In genomic region chr6:129104131-129104530, GRCh38 we compare ENCODE assay signal across 11 cellular contexts.
DNase-seq lines count a peak whose midpoint lies in the region; FAIRE-seq and TF ChIP-seq lines count a peak whose summit lies in the region.
"Had no signal": no experiment of that assay in that cellular context is flagged by ENCODE, and none has a peak within 500 bp of the region (broad histone marks: within the 10 kb centered on the region; RNA-seq: fewer than 3 reads in every experiment).

No MANE protein-coding gene starts in this region.

- H3K4me3 ChIP-seq in breast epithelium = no peak overlapping the region
- no peak overlapping the region for H3K4me3 ChIP-seq in skeletal muscle tissue (ENCODE audit: low read length in 3 of 3)
- no peak overlapping the region for H3K4me3 ChIP-seq in kidney (ENCODE audit: low read length in 2 of 2)

- TF ChIP-seq CTCF in breast epithelium (IDR thresholded peaks at IDR 0.05) (no peak), kidney (IDR thresholded peaks at IDR 0.05; ENCODE audit: borderline replicate concordance, extremely low read depth, insufficient read depth) (no peak)

- FAIRE-seq in kidney (lab: Jason Lieb, UNC) = no peak
- FAIRE-seq: G401.6 had no signal

- H3K9ac ChIP-seq in skeletal muscle tissue (ENCODE audit: low read depth in 1 of 3, low read length in 3 of 3) = no peak overlapping the region
- no peak overlapping the region for H3K9ac ChIP-seq in kidney (ENCODE audit: low read length in 2 of 2)

- H3K27me3 ChIP-seq in breast epithelium (no peaks in the 10 kb centered on the region), skeletal muscle tissue (ENCODE audit: control insufficient read depth in 3 of 3, insufficient read depth in 3 of 3, low read length in 3 of 3) (no peaks in the 10 kb centered on the region)

- H3K9me3 ChIP-seq in breast epithelium = no peaks in the 10 kb centered on the region
- no peaks in the 10 kb centered on the region for H3K9me3 ChIP-seq in skeletal muscle tissue (ENCODE audit: control insufficient read depth in 3 of 3, low read length in 3 of 3)
- H3K9me3 ChIP-seq in kidney (ENCODE audit: control insufficient read depth in 1 of 2, low read length in 2 of 2) = no peaks in the 10 kb centered on the region

- intact Hi-C loops in breast epithelium (cut with DNase I; ENCODE audit: low total_unique reads) (no loop called here), kidney (cut with DNase I) (no loop called here)

- DNase-seq in GM04503 (ENCODE audit: low read depth) (peak; percentile 65), breast epithelium (ENCODE audit: low spot score in 2 of 2) (no peak), glomerular endothelial cell (ENCODE audit: extremely low read depth, low read depth, low spot score) (peak; percentile 45), DMS 273 treated with DMSO at 0.1 percent for 48 hours (lab: John Stamatoyannopoulos, UW) (no peak), GDM1 (lab: John Stamatoyannopoulos, UW) (no peak), RPMI8226 (no peak), kidney (no peak)
- DNase-seq: MV-4-11, nucleus accumbens had no signal

- TF ChIP-seq POLR2A in breast epithelium (IDR thresholded peaks at IDR 0.05) = no peak

- no peaks in the 10 kb centered on the region for H3K36me3 ChIP-seq in breast epithelium
- no peaks in the 10 kb centered on the region for H3K36me3 ChIP-seq in skeletal muscle tissue (ENCODE audit: control insufficient read depth in 3 of 3, insufficient read depth in 3 of 3, low read length in 3 of 3)
- H3K36me3 ChIP-seq in kidney (ENCODE audit: control insufficient read depth in 1 of 2, insufficient read depth in 2 of 2, low read length in 2 of 2) = no peaks in the 10 kb centered on the region

- H3K27ac ChIP-seq in breast epithelium (peak overlapping the region; percentile 8 to 67), skeletal muscle tissue (ENCODE audit: low read depth, low read length) (peak overlapping the region; percentile 49), kidney (ENCODE audit: low read depth in 2 of 2, low read length in 2 of 2) (no peak overlapping the region)

- H3K4me1 ChIP-seq in breast epithelium (no peaks in the 10 kb centered on the region), skeletal muscle tissue (ENCODE audit: control insufficient read depth in 3 of 3, insufficient read depth in 3 of 3, low read length in 3 of 3) (peaks cover 0 to 7% (median 2%) of the 10 kb centered on the region in 3 donors), kidney (ENCODE audit: control insufficient read depth in 1 of 2, insufficient read depth in 1 of 2, low read depth in 1 of 2, low read length in 2 of 2) (no peaks in the 10 kb centered on the region)

Comparison
In these comparisons a context has a peak if more than half of its experiments do, and no peak if none do; other contexts are left out.
1. DNase-seq: peak in GM04503 (single experiment) and glomerular endothelial cell (single experiment); none in breast epithelium (0 of 2), DMS 273 treated with DMSO at 0.1 percent for 48 hours (single experiment), GDM1 (single experiment), RPMI8226 (single experiment) and kidney (single experiment).
2. H3K27ac ChIP-seq: peak in breast epithelium (2 of 2) and skeletal muscle tissue (single experiment); none in kidney (0 of 2).